In the genomic region with DNA sequence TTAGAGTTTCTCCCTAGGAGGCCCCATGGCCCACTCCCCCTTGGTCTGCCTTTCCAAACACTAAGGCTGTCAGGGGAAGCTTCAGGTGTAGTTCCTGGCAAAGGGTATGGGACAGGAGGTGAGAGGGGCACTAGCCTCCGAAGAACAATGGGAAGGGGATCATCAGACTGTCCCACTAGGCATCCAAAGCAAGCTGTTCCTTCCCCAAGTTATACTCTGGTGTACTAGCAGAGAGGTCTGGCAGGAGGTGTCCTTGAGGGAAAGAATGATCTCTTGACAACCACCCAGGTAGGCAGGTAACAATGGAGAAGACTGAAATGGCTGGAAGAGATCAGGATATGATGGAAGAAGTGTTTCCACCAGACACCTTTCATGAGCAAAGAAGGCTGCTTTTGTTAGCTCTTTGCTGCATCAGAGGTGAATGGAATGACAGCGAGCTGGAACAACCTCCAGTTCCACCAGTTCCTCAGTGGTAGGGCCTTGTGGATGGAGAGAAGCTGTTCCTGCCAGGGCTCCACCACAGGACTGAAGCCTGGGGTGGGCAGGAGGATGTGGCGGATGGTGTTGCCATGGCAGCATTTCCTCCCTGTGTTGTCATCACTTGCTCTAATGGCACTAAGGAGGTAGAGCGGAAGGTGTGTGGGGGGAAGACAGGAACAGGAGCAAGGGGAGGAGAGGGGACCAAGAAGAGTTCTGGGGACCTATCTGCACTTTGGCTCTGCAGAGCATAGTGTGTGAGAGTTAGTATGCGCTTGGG, we compare ENCODE assay signal across 9 cellular contexts. TPM values are rescaled to one million over a fixed set of nuclear protein-coding genes. Genes with fewer than 3 reads are reported as not detected.
DNase-seq lines count a peak whose midpoint lies in the region; ATAC-seq, FAIRE-seq and TF ChIP-seq lines count a peak whose summit lies in the region.
"Had no signal": no experiment of that assay in that cellular context is flagged by ENCODE, and none has a peak within 500 bp of the region (broad histone marks: within the 10 kb centered on the region; RNA-seq: fewer than 3 reads in every experiment).

No MANE protein-coding gene starts in this region.

- ATAC-seq in GM18870 (IDR thresholded peaks at IDR 0.05; ENCODE audit: unreplicated experiment) (peak; percentile 56), HG02884 (IDR thresholded peaks at IDR 0.05; ENCODE audit: unreplicated experiment) (peak; percentile 39)
- ATAC-seq: left colon had no signal

- peak overlapping the region in 3 of 5 experiments; percentile 14 to 81 (median 52) for H3K27ac Mint-ChIP-seq in brain

- peaks cover 4% of the 10 kb centered on the region for H3K36me3 Mint-ChIP-seq in brain

- DNase-seq in T-helper 1 cell, result peak; percentile 61 to 91 (median 70)
- peak; percentile 50 to 79 for DNase-seq in stimulated activated CD4-positive, alpha-beta T cell treated with anti-CD3 and anti-CD28 coated beads, Interleukin-4, amount 100 ng/mL, for 4 hours
- no peak for DNase-seq in HTR-8/SVneo (ENCODE audit: insufficient read length, low spot score)
- DNase-seq in medulla oblongata (ENCODE audit: extremely low spot score), result no peak
- DNase-seq in HuH-7 (ENCODE audit: low spot score), result no peak

- TF ChIP-seq CTCF in brain (conservative IDR thresholded peaks at IDR 0.05), result no peak

- H3K4me1 Mint-ChIP-seq in brain, result peaks cover 53% of the 10 kb centered on the region

- no peak for FAIRE-seq in HTR-8/SVneo (lab: Jason Lieb, UNC)

- H3K27me3 Mint-ChIP-seq in brain, result peaks cover 72% of the 10 kb centered on the region

- H3K4me3 Mint-ChIP-seq in brain, result peak overlapping the region in 4 of 5 experiments; percentile 9 to 71 (median 37)

- H3K9me3 Mint-ChIP-seq in brain, result peaks cover 0 to 8% (median 0%) of the 10 kb centered on the region in 5 experiments

RNA-seq across cellular contexts. Expression of a gene that starts 2.3 kb away (rescaled TPM):
- 37.8 TPM for polyA plus RNA-seq in brain (ENCODE audit: insufficient read depth, low read depth, low replicate concordance)

RNA-seq across cellular contexts. Expression of a gene that starts 4.0 kb away (rescaled TPM):
- 38.4 TPM for polyA plus RNA-seq in brain (ENCODE audit: insufficient read depth, low read depth, low replicate concordance)

RNA-seq across cellular contexts. Expression of a gene that starts 11.3 kb away (rescaled TPM):
- 240 TPM for polyA plus RNA-seq in brain (ENCODE audit: insufficient read depth, low read depth, low replicate concordance)

RNA-seq across cellular contexts. Expression of a gene that starts 14.1 kb away (rescaled TPM):
- 26.0 TPM for polyA plus RNA-seq in brain (ENCODE audit: insufficient read depth, low read depth, low replicate concordance)

RNA-seq across cellular contexts. Expression of a gene that starts 26.0 kb away (rescaled TPM):
- not detected for polyA plus RNA-seq in brain (ENCODE audit: insufficient read depth, low read depth, low replicate concordance)

Comparison
In these comparisons a context has a peak if more than half of its experiments do, and no peak if none do; other contexts are left out.
1. DNase-seq: peak in T-helper 1 cell (5 of 5) and stimulated activated CD4-positive, alpha-beta T cell treated with anti-CD3 and anti-CD28 coated beads, Interleukin-4, amount 100 ng/mL, for 4 hours (2 of 2); none in HTR-8/SVneo (single experiment), medulla oblongata (single experiment) and HuH-7 (single experiment).